Comparison of ENCODE assay signal across 1 cellular context in the genomic region with DNA sequence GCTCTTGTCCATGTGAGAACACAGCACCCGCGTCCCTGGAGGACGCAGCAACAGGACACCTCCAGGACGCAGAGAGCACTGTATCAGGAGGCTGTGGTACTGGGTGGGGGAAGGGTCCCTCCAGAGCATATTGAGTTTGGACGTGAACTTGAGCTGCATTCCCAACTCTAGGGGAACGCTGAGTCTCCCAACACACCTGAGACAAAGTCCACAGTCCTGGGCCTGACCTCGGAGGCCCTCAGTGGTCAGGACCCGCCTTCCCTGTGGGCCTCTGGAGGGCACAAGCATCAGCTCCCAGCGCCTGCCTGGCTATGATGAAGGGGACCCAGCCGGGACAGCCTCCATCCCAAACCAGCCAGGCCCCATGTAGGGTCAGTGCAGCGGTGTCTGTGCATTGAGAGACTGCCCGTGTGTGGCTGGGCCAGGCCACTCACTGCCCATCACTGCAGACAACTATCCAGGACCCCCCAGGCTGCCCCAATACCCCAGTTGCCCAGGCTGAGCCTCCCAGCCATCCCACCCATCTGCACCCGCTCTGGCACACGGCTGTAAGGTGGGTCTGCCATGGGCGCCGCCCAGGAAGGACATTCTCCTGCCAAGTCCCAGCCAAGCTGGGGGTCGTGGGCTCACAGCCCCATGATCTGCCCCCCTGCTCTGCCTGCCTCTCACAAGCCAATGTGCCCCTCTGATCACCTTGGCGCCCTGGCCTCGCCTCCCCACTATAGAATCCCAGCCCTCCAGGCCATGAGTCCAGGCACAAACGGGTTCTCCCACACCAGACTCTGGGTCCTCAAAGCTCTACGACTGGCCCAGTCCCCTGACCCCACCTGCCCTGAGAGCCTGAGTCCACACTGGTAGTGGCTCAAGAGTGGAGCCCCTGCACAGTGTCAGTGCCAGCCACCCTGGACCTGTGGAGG.
TF ChIP-seq lines count a peak whose summit lies in the region.

No MANE protein-coding gene starts in this region.

TF ChIP-seq in HepG2, 621 proteins besides CTCF, POLR2A, EP300 and RAD21 (continued from another document and continues in another):
- TF ChIP-seq SAP130 (CRISPR knock-in tag; IDR thresholded peaks at IDR 0.05; ENCODE audit: low read depth) = no peak
- TF ChIP-seq, protein P1, sequence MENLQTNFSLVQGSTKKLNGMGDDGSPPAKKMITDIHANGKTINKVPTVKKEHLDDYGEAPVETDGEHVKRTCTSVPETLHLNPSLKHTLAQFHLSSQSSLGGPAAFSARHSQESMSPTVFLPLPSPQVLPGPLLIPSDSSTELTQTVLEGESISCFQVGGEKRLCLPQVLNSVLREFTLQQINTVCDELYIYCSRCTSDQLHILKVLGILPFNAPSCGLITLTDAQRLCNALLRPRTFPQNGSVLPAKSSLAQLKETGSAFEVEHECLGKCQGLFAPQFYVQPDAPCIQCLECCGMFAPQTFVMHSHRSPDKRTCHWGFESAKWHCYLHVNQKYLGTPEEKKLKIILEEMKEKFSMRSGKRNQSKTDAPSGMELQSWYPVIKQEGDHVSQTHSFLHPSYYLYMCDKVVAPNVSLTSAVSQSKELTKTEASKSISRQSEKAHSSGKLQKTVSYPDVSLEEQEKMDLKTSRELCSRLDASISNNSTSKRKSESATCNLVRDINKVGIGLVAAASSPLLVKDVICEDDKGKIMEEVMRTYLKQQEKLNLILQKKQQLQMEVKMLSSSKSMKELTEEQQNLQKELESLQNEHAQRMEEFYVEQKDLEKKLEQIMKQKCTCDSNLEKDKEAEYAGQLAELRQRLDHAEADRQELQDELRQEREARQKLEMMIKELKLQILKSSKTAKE (CRISPR knock-in tag; IDR thresholded peaks at IDR 0.05; ENCODE audit: borderline replicate concordance) = no peak
- TF ChIP-seq ATF1 (CRISPR knock-in tag; IDR thresholded peaks at IDR 0.05) = no peak
- no peak for TF ChIP-seq ZNF333 (CRISPR knock-in tag; IDR thresholded peaks at IDR 0.05; ENCODE audit: borderline replicate concordance)
- no peak for TF ChIP-seq ERF (CRISPR knock-in tag; IDR thresholded peaks at IDR 0.05)
- TF ChIP-seq ZNF24 (IDR thresholded peaks at IDR 0.05) = no peak
- no peak for TF ChIP-seq ZNF207 (IDR thresholded peaks at IDR 0.05; ENCODE audit: borderline replicate concordance)
- no peak for TF ChIP-seq HMG20A (CRISPR knock-in tag; IDR thresholded peaks at IDR 0.05; ENCODE audit: borderline replicate concordance)
- TF ChIP-seq JUND (CRISPR knock-in tag; IDR thresholded peaks at IDR 0.05) = no peak
- TF ChIP-seq TRIM24 (CRISPR knock-in tag; IDR thresholded peaks at IDR 0.05) = no peak
- no peak for TF ChIP-seq ZNF747 (CRISPR knock-in tag; IDR thresholded peaks at IDR 0.05; ENCODE audit: borderline replicate concordance)
- no peak for TF ChIP-seq GATAD1 (CRISPR knock-in tag; IDR thresholded peaks at IDR 0.05)
- no peak for TF ChIP-seq HNRNPK (IDR thresholded peaks at IDR 0.05; ENCODE audit: low read depth, low read length, poor library complexity, severe bottlenecking)
- TF ChIP-seq MBD4 (IDR thresholded peaks at IDR 0.05; ENCODE audit: borderline replicate concordance, low read length) = no peak
- TF ChIP-seq, protein P2, sequence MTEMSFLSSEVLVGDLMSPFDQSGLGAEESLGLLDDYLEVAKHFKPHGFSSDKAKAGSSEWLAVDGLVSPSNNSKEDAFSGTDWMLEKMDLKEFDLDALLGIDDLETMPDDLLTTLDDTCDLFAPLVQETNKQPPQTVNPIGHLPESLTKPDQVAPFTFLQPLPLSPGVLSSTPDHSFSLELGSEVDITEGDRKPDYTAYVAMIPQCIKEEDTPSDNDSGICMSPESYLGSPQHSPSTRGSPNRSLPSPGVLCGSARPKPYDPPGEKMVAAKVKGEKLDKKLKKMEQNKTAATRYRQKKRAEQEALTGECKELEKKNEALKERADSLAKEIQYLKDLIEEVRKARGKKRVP (CRISPR knock-in tag; IDR thresholded peaks at IDR 0.05) = no peak
- TF ChIP-seq DPF2 (CRISPR knock-in tag; IDR thresholded peaks at IDR 0.05; ENCODE audit: borderline replicate concordance, low read depth) = no peak
- no peak for TF ChIP-seq SOX6 (IDR thresholded peaks at IDR 0.05)
- TF ChIP-seq SOX6 (CRISPR knock-in tag; IDR thresholded peaks at IDR 0.05) = no peak
- TF ChIP-seq ZNF224 (CRISPR knock-in tag; IDR thresholded peaks at IDR 0.05) = no peak
- TF ChIP-seq TEAD3 (CRISPR knock-in tag; optimal IDR thresholded peaks at IDR 0.05; ENCODE audit: borderline replicate concordance) = peak; percentile 65
- no peak for TF ChIP-seq ZNF549 (CRISPR knock-in tag; IDR thresholded peaks at IDR 0.05)
- TF ChIP-seq ZBTB38 (CRISPR knock-in tag; IDR thresholded peaks at IDR 0.05) = no peak
- no peak for TF ChIP-seq IKZF1 (IDR thresholded peaks at IDR 0.05)
- TF ChIP-seq SSRP1 (CRISPR knock-in tag; IDR thresholded peaks at IDR 0.05) = no peak
- TF ChIP-seq, protein P3, sequence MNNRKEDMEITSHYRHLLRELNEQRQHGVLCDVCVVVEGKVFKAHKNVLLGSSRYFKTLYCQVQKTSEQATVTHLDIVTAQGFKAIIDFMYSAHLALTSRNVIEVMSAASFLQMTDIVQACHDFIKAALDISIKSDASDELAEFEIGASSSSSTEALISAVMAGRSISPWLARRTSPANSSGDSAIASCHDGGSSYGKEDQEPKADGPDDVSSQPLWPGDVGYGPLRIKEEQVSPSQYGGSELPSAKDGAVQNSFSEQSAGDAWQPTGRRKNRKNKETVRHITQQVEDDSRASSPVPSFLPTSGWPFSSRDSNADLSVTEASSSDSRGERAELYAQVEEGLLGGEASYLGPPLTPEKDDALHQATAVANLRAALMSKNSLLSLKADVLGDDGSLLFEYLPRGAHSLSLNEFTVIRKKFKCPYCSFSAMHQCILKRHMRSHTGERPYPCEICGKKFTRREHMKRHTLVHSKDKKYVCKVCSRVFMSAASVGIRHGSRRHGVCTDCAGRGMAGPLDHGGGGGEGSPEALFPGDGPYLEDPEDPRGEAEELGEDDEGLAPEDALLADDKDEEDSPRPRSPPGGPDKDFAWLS (CRISPR knock-in tag; IDR thresholded peaks at IDR 0.05; ENCODE audit: borderline replicate concordance) = no peak
- TF ChIP-seq, protein P4, sequence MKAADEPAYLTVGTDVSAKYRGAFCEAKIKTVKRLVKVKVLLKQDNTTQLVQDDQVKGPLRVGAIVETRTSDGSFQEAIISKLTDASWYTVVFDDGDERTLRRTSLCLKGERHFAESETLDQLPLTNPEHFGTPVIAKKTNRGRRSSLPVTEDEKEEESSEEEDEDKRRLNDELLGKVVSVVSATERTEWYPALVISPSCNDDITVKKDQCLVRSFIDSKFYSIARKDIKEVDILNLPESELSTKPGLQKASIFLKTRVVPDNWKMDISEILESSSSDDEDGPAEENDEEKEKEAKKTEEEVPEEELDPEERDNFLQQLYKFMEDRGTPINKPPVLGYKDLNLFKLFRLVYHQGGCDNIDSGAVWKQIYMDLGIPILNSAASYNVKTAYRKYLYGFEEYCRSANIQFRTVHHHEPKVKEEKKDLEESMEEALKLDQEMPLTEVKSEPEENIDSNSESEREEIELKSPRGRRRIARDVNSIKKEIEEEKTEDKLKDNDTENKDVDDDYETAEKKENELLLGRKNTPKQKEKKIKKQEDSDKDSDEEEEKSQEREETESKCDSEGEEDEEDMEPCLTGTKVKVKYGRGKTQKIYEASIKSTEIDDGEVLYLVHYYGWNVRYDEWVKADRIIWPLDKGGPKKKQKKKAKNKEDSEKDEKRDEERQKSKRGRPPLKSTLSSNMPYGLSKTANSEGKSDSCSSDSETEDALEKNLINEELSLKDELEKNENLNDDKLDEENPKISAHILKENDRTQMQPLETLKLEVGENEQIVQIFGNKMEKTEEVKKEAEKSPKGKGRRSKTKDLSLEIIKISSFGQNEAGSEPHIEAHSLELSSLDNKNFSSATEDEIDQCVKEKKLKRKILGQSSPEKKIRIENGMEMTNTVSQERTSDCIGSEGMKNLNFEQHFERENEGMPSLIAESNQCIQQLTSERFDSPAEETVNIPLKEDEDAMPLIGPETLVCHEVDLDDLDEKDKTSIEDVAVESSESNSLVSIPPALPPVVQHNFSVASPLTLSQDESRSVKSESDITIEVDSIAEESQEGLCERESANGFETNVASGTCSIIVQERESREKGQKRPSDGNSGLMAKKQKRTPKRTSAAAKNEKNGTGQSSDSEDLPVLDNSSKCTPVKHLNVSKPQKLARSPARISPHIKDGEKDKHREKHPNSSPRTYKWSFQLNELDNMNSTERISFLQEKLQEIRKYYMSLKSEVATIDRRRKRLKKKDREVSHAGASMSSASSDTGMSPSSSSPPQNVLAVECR (CRISPR knock-in tag; IDR thresholded peaks at IDR 0.05; ENCODE audit: borderline replicate concordance) = 0 out of 2 replicates have a peak, but pooled peaks have one; percentile 21
- no peak for TF ChIP-seq NFE2L2 (IDR thresholded peaks at IDR 0.05; ENCODE audit: low read length)
- no peak for TF ChIP-seq ASH2L (IDR thresholded peaks at IDR 0.05; ENCODE audit: insufficient read length, low read depth, low read length)
- no peak for TF ChIP-seq FOXA1 (IDR thresholded peaks at IDR 0.05)
- TF ChIP-seq FOXA1 (CRISPR knock-in tag; IDR thresholded peaks at IDR 0.05) = no peak
- TF ChIP-seq HDAC2 (CRISPR knock-in tag; IDR thresholded peaks at IDR 0.05) = peak; percentile 16; the same call in 1 of the 2 replicates
- no peak for TF ChIP-seq RFX1 (IDR thresholded peaks at IDR 0.05)
- TF ChIP-seq NONO (IDR thresholded peaks at IDR 0.05) = no peak
- TF ChIP-seq NONO (CRISPR knock-in tag; conservative IDR thresholded peaks at IDR 0.05) = no peak
- TF ChIP-seq CCAR2 (optimal IDR thresholded peaks at IDR 0.05; ENCODE audit: low read depth, low read length) = no peak
- TF ChIP-seq PAF1 (CRISPR knock-in tag; IDR thresholded peaks at IDR 0.05) = no peak
- TF ChIP-seq ZEB1 (IDR thresholded peaks at IDR 0.05; ENCODE audit: insufficient replicate concordance, low read depth) = no peak
- no peak for TF ChIP-seq MAFF (IDR thresholded peaks at IDR 0.05; ENCODE audit: low read depth, low read length)
- no peak for TF ChIP-seq ZFP82 (CRISPR knock-in tag; IDR thresholded peaks at IDR 0.05; ENCODE audit: borderline replicate concordance)
- TF ChIP-seq, protein P5, sequence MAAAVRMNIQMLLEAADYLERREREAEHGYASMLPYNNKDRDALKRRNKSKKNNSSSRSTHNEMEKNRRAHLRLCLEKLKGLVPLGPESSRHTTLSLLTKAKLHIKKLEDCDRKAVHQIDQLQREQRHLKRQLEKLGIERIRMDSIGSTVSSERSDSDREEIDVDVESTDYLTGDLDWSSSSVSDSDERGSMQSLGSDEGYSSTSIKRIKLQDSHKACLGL (CRISPR knock-in tag; IDR thresholded peaks at IDR 0.05) = no peak
- TF ChIP-seq ZBTB21 (CRISPR knock-in tag; IDR thresholded peaks at IDR 0.05) = no peak
- TF ChIP-seq SALL1 (CRISPR knock-in tag; IDR thresholded peaks at IDR 0.05) = 0 out of 2 replicates have a peak, but pooled peaks have one; percentile 11
- 0 out of 2 replicates have a peak, but pooled peaks have one; percentile 15 for TF ChIP-seq BCL6 (CRISPR knock-in tag; IDR thresholded peaks at IDR 0.05)
- TF ChIP-seq HOXA3 (CRISPR knock-in tag; IDR thresholded peaks at IDR 0.05) = peak; percentile 33; the same call in 1 of the 2 replicates
- TF ChIP-seq ZNF547 (CRISPR knock-in tag; IDR thresholded peaks at IDR 0.05) = no peak
- no peak for TF ChIP-seq ZNF180 (CRISPR knock-in tag; IDR thresholded peaks at IDR 0.05; ENCODE audit: borderline replicate concordance, low read depth)
- no peak for TF ChIP-seq ZC3H4 (CRISPR knock-in tag; IDR thresholded peaks at IDR 0.05; ENCODE audit: borderline replicate concordance)
- no peak for TF ChIP-seq RFXANK (CRISPR knock-in tag; IDR thresholded peaks at IDR 0.05)
- TF ChIP-seq ZNF484 (CRISPR knock-in tag; IDR thresholded peaks at IDR 0.05; ENCODE audit: borderline replicate concordance, low read depth) = no peak
- TF ChIP-seq, protein P6, sequence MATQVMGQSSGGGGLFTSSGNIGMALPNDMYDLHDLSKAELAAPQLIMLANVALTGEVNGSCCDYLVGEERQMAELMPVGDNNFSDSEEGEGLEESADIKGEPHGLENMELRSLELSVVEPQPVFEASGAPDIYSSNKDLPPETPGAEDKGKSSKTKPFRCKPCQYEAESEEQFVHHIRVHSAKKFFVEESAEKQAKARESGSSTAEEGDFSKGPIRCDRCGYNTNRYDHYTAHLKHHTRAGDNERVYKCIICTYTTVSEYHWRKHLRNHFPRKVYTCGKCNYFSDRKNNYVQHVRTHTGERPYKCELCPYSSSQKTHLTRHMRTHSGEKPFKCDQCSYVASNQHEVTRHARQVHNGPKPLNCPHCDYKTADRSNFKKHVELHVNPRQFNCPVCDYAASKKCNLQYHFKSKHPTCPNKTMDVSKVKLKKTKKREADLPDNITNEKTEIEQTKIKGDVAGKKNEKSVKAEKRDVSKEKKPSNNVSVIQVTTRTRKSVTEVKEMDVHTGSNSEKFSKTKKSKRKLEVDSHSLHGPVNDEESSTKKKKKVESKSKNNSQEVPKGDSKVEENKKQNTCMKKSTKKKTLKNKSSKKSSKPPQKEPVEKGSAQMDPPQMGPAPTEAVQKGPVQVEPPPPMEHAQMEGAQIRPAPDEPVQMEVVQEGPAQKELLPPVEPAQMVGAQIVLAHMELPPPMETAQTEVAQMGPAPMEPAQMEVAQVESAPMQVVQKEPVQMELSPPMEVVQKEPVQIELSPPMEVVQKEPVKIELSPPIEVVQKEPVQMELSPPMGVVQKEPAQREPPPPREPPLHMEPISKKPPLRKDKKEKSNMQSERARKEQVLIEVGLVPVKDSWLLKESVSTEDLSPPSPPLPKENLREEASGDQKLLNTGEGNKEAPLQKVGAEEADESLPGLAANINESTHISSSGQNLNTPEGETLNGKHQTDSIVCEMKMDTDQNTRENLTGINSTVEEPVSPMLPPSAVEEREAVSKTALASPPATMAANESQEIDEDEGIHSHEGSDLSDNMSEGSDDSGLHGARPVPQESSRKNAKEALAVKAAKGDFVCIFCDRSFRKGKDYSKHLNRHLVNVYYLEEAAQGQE (IDR thresholded peaks at IDR 0.05; ENCODE audit: borderline replicate concordance in 1 of 2, low read depth in 1 of 2, low read length in 2 of 2) = peak; percentile 0 to 42; a peak in 3 of 4 replicates
- TF ChIP-seq, protein P7, sequence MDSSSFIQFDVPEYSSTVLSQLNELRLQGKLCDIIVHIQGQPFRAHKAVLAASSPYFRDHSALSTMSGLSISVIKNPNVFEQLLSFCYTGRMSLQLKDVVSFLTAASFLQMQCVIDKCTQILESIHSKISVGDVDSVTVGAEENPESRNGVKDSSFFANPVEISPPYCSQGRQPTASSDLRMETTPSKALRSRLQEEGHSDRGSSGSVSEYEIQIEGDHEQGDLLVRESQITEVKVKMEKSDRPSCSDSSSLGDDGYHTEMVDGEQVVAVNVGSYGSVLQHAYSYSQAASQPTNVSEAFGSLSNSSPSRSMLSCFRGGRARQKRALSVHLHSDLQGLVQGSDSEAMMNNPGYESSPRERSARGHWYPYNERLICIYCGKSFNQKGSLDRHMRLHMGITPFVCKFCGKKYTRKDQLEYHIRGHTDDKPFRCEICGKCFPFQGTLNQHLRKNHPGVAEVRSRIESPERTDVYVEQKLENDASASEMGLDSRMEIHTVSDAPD (CRISPR knock-in tag; IDR thresholded peaks at IDR 0.05) = no peak
- TF ChIP-seq MED13 (CRISPR knock-in tag; IDR thresholded peaks at IDR 0.05) = no peak
- no peak for TF ChIP-seq SRSF4 (IDR thresholded peaks at IDR 0.05; ENCODE audit: low read depth, low read length, poor library complexity, severe bottlenecking)
- TF ChIP-seq, protein P8, sequence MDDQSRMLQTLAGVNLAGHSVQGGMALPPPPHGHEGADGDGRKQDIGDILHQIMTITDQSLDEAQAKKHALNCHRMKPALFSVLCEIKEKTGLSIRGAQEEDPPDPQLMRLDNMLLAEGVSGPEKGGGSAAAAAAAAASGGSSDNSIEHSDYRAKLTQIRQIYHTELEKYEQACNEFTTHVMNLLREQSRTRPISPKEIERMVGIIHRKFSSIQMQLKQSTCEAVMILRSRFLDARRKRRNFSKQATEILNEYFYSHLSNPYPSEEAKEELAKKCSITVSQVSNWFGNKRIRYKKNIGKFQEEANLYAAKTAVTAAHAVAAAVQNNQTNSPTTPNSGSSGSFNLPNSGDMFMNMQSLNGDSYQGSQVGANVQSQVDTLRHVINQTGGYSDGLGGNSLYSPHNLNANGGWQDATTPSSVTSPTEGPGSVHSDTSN (CRISPR knock-in tag; IDR thresholded peaks at IDR 0.05; ENCODE audit: borderline replicate concordance) = no peak
